Comparison of ENCODE assay signal across 1 cellular context in the genomic region with DNA sequence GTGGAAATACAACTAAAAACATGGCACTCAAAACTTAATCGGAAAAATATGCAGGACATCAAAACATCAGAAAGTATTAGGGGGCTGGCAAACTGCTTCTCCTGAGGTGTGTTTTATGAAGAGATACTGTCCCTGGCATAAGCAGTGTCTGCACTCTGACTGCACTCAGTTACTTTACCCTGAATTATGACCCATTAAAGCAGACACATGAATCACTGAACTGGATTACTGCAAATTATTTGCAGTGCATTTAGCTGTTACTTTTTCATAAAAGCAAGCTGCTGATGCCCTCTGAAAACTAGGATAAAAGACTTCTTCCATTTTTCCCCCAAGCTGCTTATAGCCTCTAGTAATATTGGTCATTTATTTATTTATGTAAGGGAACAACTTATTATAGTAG.
TF ChIP-seq lines count a peak whose summit lies in the region.

No MANE protein-coding gene starts in this region.

TF ChIP-seq in HEK293, 187 proteins besides CTCF, POLR2A, EP300 and RAD21 (continued from another document):
- TF ChIP-seq, protein P1, sequence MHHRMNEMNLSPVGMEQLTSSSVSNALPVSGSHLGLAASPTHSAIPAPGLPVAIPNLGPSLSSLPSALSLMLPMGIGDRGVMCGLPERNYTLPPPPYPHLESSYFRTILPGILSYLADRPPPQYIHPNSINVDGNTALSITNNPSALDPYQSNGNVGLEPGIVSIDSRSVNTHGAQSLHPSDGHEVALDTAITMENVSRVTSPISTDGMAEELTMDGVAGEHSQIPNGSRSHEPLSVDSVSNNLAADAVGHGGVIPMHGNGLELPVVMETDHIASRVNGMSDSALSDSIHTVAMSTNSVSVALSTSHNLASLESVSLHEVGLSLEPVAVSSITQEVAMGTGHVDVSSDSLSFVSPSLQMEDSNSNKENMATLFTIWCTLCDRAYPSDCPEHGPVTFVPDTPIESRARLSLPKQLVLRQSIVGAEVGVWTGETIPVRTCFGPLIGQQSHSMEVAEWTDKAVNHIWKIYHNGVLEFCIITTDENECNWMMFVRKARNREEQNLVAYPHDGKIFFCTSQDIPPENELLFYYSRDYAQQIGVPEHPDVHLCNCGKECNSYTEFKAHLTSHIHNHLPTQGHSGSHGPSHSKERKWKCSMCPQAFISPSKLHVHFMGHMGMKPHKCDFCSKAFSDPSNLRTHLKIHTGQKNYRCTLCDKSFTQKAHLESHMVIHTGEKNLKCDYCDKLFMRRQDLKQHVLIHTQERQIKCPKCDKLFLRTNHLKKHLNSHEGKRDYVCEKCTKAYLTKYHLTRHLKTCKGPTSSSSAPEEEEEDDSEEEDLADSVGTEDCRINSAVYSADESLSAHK (tag by site-specific recombination; IDR thresholded peaks at IDR 0.05): no peak
- TF ChIP-seq ZNF76 (tag by site-specific recombination; IDR thresholded peaks at IDR 0.05; ENCODE audit: borderline replicate concordance, low read depth): no peak
- TF ChIP-seq ZNF629 (tag by site-specific recombination; IDR thresholded peaks at IDR 0.05): no peak
- no peak for TF ChIP-seq ZBTB8A (tag by site-specific recombination; IDR thresholded peaks at IDR 0.05)
- TF ChIP-seq ZIC2 (tag by site-specific recombination; IDR thresholded peaks at IDR 0.05): no peak
- no peak for TF ChIP-seq ZNF16 (tag by site-specific recombination; IDR thresholded peaks at IDR 0.05; ENCODE audit: low read depth)
- no peak for TF ChIP-seq ZFHX2 (tag by site-specific recombination; conservative IDR thresholded peaks at IDR 0.05)
- TF ChIP-seq ZNF658 (tag by site-specific recombination; IDR thresholded peaks at IDR 0.05): no peak
- no peak for TF ChIP-seq ZNF366 (tag by site-specific recombination; conservative IDR thresholded peaks at IDR 0.05)
- TF ChIP-seq, protein P2, sequence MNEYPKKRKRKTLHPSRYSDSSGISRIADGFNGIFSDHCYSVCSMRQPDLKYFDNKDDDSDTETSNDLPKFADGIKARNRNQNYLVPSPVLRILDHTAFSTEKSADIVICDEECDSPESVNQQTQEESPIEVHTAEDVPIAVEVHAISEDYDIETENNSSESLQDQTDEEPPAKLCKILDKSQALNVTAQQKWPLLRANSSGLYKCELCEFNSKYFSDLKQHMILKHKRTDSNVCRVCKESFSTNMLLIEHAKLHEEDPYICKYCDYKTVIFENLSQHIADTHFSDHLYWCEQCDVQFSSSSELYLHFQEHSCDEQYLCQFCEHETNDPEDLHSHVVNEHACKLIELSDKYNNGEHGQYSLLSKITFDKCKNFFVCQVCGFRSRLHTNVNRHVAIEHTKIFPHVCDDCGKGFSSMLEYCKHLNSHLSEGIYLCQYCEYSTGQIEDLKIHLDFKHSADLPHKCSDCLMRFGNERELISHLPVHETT (tag by site-specific recombination; IDR thresholded peaks at IDR 0.05): no peak
- TF ChIP-seq GLI4 (tag by site-specific recombination; IDR thresholded peaks at IDR 0.05): no peak
- TF ChIP-seq GLIS1 (tag by site-specific recombination; IDR thresholded peaks at IDR 0.05): no peak
- TF ChIP-seq ZNF112 (tag by site-specific recombination; IDR thresholded peaks at IDR 0.05): no peak
TF ChIP-seq in HEK293: peak in this region for 4.
